In the genomic region with DNA sequence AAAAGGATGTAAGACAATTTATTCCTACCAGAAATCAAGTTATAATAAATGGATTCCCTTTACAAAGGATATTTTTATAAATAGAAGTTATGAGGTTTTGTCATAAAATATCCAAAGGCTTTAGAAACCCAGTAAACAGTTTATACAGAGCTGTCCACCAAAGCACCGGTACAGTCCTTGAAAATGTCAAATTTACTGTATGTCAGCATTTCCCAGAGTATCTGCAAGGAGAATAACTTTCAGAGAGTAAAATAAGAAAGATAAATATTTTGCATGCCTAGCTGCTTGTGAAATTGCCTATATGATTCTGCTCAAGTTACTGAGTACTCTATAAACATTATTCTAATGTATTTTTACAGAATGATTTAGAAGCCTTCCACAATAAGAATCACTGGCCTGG, we compare ENCODE assay signal across 8 cellular contexts.
"Had no signal": no experiment of that assay in that cellular context is flagged by ENCODE, and none has a peak within 500 bp of the region (broad histone marks: within the 10 kb centered on the region; RNA-seq: fewer than 3 reads in every experiment).

No MANE protein-coding gene starts in this region.

- FAIRE-seq: G401.6, GM12878, GM12891, GM12892, GM18507, GM19239 had no signal

- ATAC-seq: GM12878 had no signal

- DNase-seq: GDM1, GF-D8 had no signal

- H3K4me3 ChIP-seq: GM12878 had no signal
